ENCODE assay signal across 8 cellular contexts in genomic region chr3:32114567-32115422, GRCh38. TPM values are rescaled to one million over a fixed set of nuclear protein-coding genes. Genes with fewer than 3 reads are reported as not detected.
A peak's percentile ranks its signal among the peaks of the same experiment; 100 is the strongest.
DNase-seq lines count a peak whose midpoint lies in the region; FAIRE-seq and TF ChIP-seq lines count a peak whose summit lies in the region.
"Not testable (repeated sequence)": the region's sequence is repeated elsewhere in the genome, so short reads cannot be mapped to it uniquely, and the experiment has no call there.

No MANE protein-coding gene starts in this region.

- H3K27me3 Mint-ChIP-seq in activated CD4-positive, alpha-beta T cell treated with anti-CD3 and anti-CD28 coated beads, Interleukin-2, amount 10 ng/mL, durations not matched to agents 24 days and 14 days; activated naive CD4-positive, alpha-beta T cell treated with anti-CD3 and anti-CD28 coated beads, Interleukin-2, amount 50 U/mL, for 24 hours: not testable (repeated sequence)

- peaks cover 16% of the 10 kb centered on the region for H3K36me3 Mint-ChIP-seq in activated CD4-positive, alpha-beta T cell treated with anti-CD3 and anti-CD28 coated beads, Interleukin-2, amount 10 ng/mL, durations not matched to agents 24 days and 14 days (ENCODE audit: low read depth)
- H3K36me3 Mint-ChIP-seq in activated naive CD4-positive, alpha-beta T cell treated with anti-CD3 and anti-CD28 coated beads, Interleukin-2, amount 50 U/mL, for 24 hours, result not testable (repeated sequence)

- not testable (repeated sequence) for DNase-seq in GM18507 (ENCODE audit: extremely low spot score, insufficient read length, low read depth)
- DNase-seq in Peyer's patch (peak in 2 of 3 donors; percentile 72 to 86), activated T-cell treated with anti-CD3 and anti-CD28 coated beads for 4 hours (peak; percentile 29)
- peak; percentile 92 for DNase-seq in activated CD4-positive, alpha-beta T cell treated with anti-CD3 and anti-CD28 coated beads, Interleukin-2, amount 10 ng/mL, durations not matched to agents 24 days and 14 days
- DNase-seq in stimulated activated CD4-positive, alpha-beta T cell treated with anti-CD3 and anti-CD28 coated beads, Interleukin-4, amount 100 ng/mL, for 48 hours (ENCODE audit: low read depth in 2 of 2), result peak; percentile 22 to 29
- DNase-seq in stimulated activated naive CD4-positive, alpha-beta T cell (lab: John Stamatoyannopoulos, UW), result peak; percentile 60 to 90 (median 76)

- TF ChIP-seq POLR2A in Peyer's patch (IDR thresholded peaks at IDR 0.05), result not testable (repeated sequence)

- H3K4me1 Mint-ChIP-seq in activated CD4-positive, alpha-beta T cell treated with anti-CD3 and anti-CD28 coated beads, Interleukin-2, amount 10 ng/mL, durations not matched to agents 24 days and 14 days, result peaks cover 45% of the 10 kb centered on the region
- H3K4me1 Mint-ChIP-seq in activated naive CD4-positive, alpha-beta T cell treated with anti-CD3 and anti-CD28 coated beads, Interleukin-2, amount 50 U/mL, for 24 hours, result peaks cover 82% of the 10 kb centered on the region

- TF ChIP-seq CTCF in Peyer's patch (IDR thresholded peaks at IDR 0.05), result not testable (repeated sequence)

- not testable (repeated sequence) for H3K4me3 ChIP-seq in Peyer's patch
- H3K4me3 ChIP-seq in mononuclear cell (ENCODE audit: low read length), result peak overlapping the region; percentile 6

- not testable (repeated sequence) for H3K9me3 Mint-ChIP-seq in activated CD4-positive, alpha-beta T cell treated with anti-CD3 and anti-CD28 coated beads, Interleukin-2, amount 10 ng/mL, durations not matched to agents 24 days and 14 days; activated naive CD4-positive, alpha-beta T cell treated with anti-CD3 and anti-CD28 coated beads, Interleukin-2, amount 50 U/mL, for 24 hours

- H3K4me1 ChIP-seq in Peyer's patch, result not testable (repeated sequence)
- peaks cover 13% of the 10 kb centered on the region for H3K4me1 ChIP-seq in mononuclear cell (ENCODE audit: insufficient read depth, low read length)

- H3K27me3 ChIP-seq in Peyer's patch; mononuclear cell (ENCODE audit: insufficient read depth, low read length): not testable (repeated sequence)

- H3K27ac Mint-ChIP-seq in activated CD4-positive, alpha-beta T cell treated with anti-CD3 and anti-CD28 coated beads, Interleukin-2, amount 10 ng/mL, durations not matched to agents 24 days and 14 days, result peak overlapping the region; percentile 96
- peak overlapping the region; percentile 69 for H3K27ac Mint-ChIP-seq in activated naive CD4-positive, alpha-beta T cell treated with anti-CD3 and anti-CD28 coated beads, Interleukin-2, amount 50 U/mL, for 24 hours

- intact Hi-C loops in activated CD4-positive, alpha-beta T cell treated with anti-CD3 and anti-CD28 coated beads, Interleukin-2, amount 10 ng/mL, durations not matched to agents 24 days and 14 days (cut with micrococcal nuclease), result loop anchor here (1.0 to 10.0 kb wide), 6 partner anchors 8 to 570 kb away; partner anchors contain the start of genes CNOT10 and GPD1L

- H3K27ac ChIP-seq in Peyer's patch, result peak overlapping the region in 2 of 4 donors; percentile 47 to 61

- FAIRE-seq in GM18507 (lab: Jason Lieb, UNC), result peak; percentile 5

- peak overlapping the region; percentile 80 for H3K4me3 Mint-ChIP-seq in activated CD4-positive, alpha-beta T cell treated with anti-CD3 and anti-CD28 coated beads, Interleukin-2, amount 10 ng/mL, durations not matched to agents 24 days and 14 days
- H3K4me3 Mint-ChIP-seq in activated naive CD4-positive, alpha-beta T cell treated with anti-CD3 and anti-CD28 coated beads, Interleukin-2, amount 50 U/mL, for 24 hours, result peak overlapping the region; percentile 83

- not testable (repeated sequence) for H3K9me3 ChIP-seq in Peyer's patch; mononuclear cell (ENCODE audit: low read depth, low read length)

- H3K36me3 ChIP-seq in Peyer's patch, result not testable (repeated sequence)

RNA-seq across cellular contexts. Expression of gene GPD1L, which starts 8.4 kb away (rescaled TPM):
- total RNA-seq in Peyer's patch (100 to 1,000 TPM in 1 of 4 donors, 10 to 100 TPM in 3; 54.6 to 157 (median 80.6) TPM), mononuclear cell (16.8 TPM)
- 19.0 and 20.0 TPM in 2 replicates for total RNA-seq in activated CD4-positive, alpha-beta T cell treated with anti-CD3 and anti-CD28 coated beads, Interleukin-2, amount 10 ng/mL, durations not matched to agents 24 days and 14 days
